19 cellular contexts compared by ENCODE assay signal in the genomic region with DNA sequence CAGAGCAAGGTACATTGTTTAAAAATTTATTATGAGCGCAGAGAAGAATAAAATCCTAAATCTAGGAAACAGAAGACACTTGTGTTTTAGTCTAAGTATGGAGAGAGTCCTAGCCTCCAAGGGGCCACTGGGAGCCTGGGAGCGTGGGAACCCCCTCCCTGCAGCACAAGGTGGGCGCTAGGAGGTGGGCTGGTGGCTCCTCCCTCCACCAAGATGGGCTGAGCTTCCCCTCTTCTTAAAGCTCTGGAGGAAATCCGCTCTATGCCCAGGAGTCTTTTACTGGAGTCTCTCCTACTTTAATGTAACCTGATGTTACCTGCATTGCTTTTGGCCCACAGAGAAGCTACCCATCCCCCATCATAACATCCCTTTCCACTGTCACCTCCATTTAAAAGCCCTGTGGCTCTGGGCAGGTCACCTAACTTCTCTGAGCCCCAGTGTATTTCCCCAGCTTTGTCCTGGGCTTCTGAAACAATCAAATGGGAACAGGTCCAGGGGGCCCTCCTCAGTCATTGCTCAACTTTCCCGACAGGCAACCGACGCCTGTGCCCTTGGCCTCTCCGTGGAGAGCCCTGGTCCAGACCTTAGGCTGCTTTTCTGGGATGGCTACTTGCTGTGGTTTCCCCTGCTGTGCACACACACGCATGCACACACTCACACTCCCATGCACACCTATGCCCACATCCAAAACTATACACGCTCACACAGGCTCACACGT.
"Had no signal": no experiment of that assay in that cellular context is flagged by ENCODE, and none has a peak within 500 bp of the region (broad histone marks: within the 10 kb centered on the region; RNA-seq: fewer than 3 reads in every experiment).

No MANE protein-coding gene starts in this region.

- H3K4me3 Mint-ChIP-seq: endodermal cell; memory B cell; mesothelial cell of epicardium; natural killer cell; neural crest cell; stimulated activated naive B cell treated with anti-CD40 and anti-IgM and Interleukin-4, amounts not matched to agents 10 μg/mL and 1 μg/mL and 100 μg/mL, for 72 hours; stimulated activated naive CD8-positive, alpha-beta T cell treated with anti-CD3 and anti-CD28 coated beads, Interleukin-15, amount 100 ng/mL, for 72 hours had no signal

- H3K27me3 Mint-ChIP-seq: memory B cell; stimulated activated naive CD8-positive, alpha-beta T cell treated with anti-CD3 and anti-CD28 coated beads, Interleukin-15, amount 100 ng/mL, for 72 hours had no signal

- DNase-seq: effector CD4-positive, alpha-beta T cell; endodermal cell; erythroblast; foreskin keratinocyte; kidney; left cardiac atrium; left ventricle myocardium inferior; lower lobe of right lung; natural killer cell; nucleus accumbens; sigmoid colon; stimulated activated CD4-positive, alpha-beta T cell treated with anti-CD3 and anti-CD28 coated beads, Interleukin-2, amount 100 ng/mL, for 24 hours; stimulated activated CD4-positive, alpha-beta T cell treated with anti-CD3 and anti-CD28 coated beads, Interleukin-4, amount 100 ng/mL, for 4 hours; stimulated activated naive B cell treated with anti-CD40 and anti-IgM and Interleukin-4, amounts not matched to agents 10 μg/mL and 1 μg/mL and 100 μg/mL, for 72 hours; stimulated activated naive CD8-positive, alpha-beta T cell treated with anti-CD3 and anti-CD28 coated beads, Interleukin-15, amount 100 ng/mL, for 72 hours; testis had no signal

- ATAC-seq: foreskin keratinocyte; left cardiac atrium; lower lobe of right lung; natural killer cell; stimulated activated naive B cell treated with anti-CD40 and anti-IgM and Interleukin-4, amounts not matched to agents 10 μg/mL and 1 μg/mL and 100 μg/mL, for 72 hours; stimulated activated naive CD8-positive, alpha-beta T cell treated with anti-CD3 and anti-CD28 coated beads, Interleukin-15, amount 100 ng/mL, for 72 hours had no signal

- H3K4me1 Mint-ChIP-seq: endodermal cell; memory B cell; mesothelial cell of epicardium; natural killer cell; neural crest cell; stimulated activated naive B cell treated with anti-CD40 and anti-IgM and Interleukin-4, amounts not matched to agents 10 μg/mL and 1 μg/mL and 100 μg/mL, for 72 hours; stimulated activated naive CD8-positive, alpha-beta T cell treated with anti-CD3 and anti-CD28 coated beads, Interleukin-15, amount 100 ng/mL, for 72 hours had no signal

- H3K27ac Mint-ChIP-seq: endodermal cell; memory B cell; mesothelial cell of epicardium; natural killer cell; stimulated activated naive B cell treated with anti-CD40 and anti-IgM and Interleukin-4, amounts not matched to agents 10 μg/mL and 1 μg/mL and 100 μg/mL, for 72 hours; stimulated activated naive CD8-positive, alpha-beta T cell treated with anti-CD3 and anti-CD28 coated beads, Interleukin-15, amount 100 ng/mL, for 72 hours had no signal

- H3K9me3 Mint-ChIP-seq: memory B cell; mesothelial cell of epicardium; natural killer cell; neural crest cell; stimulated activated naive B cell treated with anti-CD40 and anti-IgM and Interleukin-4, amounts not matched to agents 10 μg/mL and 1 μg/mL and 100 μg/mL, for 72 hours; stimulated activated naive CD8-positive, alpha-beta T cell treated with anti-CD3 and anti-CD28 coated beads, Interleukin-15, amount 100 ng/mL, for 72 hours had no signal

- H3K36me3 Mint-ChIP-seq: memory B cell; mesothelial cell of epicardium; natural killer cell; stimulated activated naive B cell treated with anti-CD40 and anti-IgM and Interleukin-4, amounts not matched to agents 10 μg/mL and 1 μg/mL and 100 μg/mL, for 72 hours had no signal
